Comparison of ENCODE assay signal across 7 cellular contexts in the genomic region with DNA sequence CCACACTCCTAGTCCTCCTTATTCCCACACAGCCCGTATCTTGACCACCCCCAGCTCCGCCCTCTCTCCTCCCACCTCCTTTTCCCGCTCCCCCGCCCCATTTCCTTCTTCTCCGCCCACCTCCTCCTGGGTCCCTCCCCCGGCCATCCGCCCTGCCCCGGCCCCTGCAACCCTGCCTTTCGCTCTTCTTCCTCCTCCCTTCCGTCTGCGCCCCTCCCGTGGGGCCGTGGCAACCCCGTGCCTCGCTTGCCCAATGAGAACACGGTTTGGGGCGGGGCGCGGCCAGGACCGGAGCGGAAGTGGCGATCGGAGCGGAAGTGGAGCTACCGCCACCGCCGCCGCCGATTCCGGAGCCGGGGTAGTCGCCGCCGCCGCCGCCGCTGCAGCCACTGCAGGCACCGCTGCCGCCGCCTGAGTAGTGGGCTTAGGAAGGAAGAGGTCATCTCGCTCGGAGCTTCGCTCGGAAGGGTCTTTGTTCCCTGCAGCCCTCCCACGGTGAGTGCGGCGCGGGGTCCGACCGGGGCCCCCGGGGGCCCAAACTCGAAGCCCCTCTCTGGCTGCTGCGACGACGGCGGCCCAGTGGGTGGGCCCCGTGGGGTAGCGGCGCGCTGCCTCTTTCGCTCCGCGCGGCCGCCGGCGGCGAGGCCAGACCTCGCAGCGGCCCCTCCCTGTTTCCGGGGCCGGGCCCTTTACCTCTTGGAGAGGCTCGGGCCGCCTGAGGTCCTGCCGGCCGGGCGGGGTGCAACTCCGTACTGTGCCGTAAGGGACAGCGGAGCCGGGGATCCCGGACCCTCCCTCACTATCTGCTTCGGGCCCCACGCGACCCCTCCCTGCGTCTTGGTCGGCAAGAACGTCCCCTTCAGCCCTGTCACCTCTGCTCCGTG. TPM values are rescaled to one million over a fixed set of nuclear protein-coding genes. Genes with fewer than 3 reads are reported as not detected.
DNase-seq lines count a peak whose midpoint lies in the region; ATAC-seq and TF ChIP-seq lines count a peak whose summit lies in the region.

YWHAB (plus strand) TSS at position 314 of the 884 bp plus-strand sequence. CDS start 15,829 bp downstream, outside the sequence.

- H3K79me2 ChIP-seq in hepatocyte = peaks cover 50% of the 10 kb centered on the region

- H3K4me1 ChIP-seq in hepatocyte (ENCODE audit: insufficient read depth) = peaks cover 13% of the 10 kb centered on the region

- peak; percentile 6 for TF ChIP-seq CTCF in astrocyte of the cerebellum (IDR thresholded peaks at IDR 0.05; ENCODE audit: low read depth, low read length, missing control alignments)
- no peak for TF ChIP-seq CTCF in hepatocyte (IDR thresholded peaks at IDR 0.05; ENCODE audit: poor library complexity)

- peak within 1 kb of the TSS; percentile 85 for H3K4me2 ChIP-seq in hepatocyte

- ATAC-seq in GM18505 (IDR thresholded peaks at IDR 0.05; ENCODE audit: unreplicated experiment) = peak; percentile 93
- peak; percentile 92 for ATAC-seq in HG02973 (IDR thresholded peaks at IDR 0.05; ENCODE audit: unreplicated experiment)

- H3K27me3 ChIP-seq in hepatocyte = no peaks in the 10 kb centered on the region

- DNase-seq in NCI-H2029 treated with DMSO at 0.1 percent for 48 hours (lab: John Stamatoyannopoulos, UW) (peak; percentile 93), T-helper 9 cell (peak; percentile 96), astrocyte of the cerebellum (ENCODE audit: low read depth) (peak; percentile 92), hepatocyte (ENCODE audit: low spot score) (peak; percentile 99), retina (peak; percentile 94)

- peak within 1 kb of the TSS; percentile 94 for H3K27ac ChIP-seq in hepatocyte

- H3K36me3 ChIP-seq in hepatocyte (replicated peaks; ENCODE audit: insufficient read depth, low read depth) = no peaks in the 10 kb centered on the region

- peak; percentile 83 for TF ChIP-seq POLR2A in GM18505 (IDR thresholded peaks at IDR 0.05; ENCODE audit: borderline replicate concordance, extremely low read depth, insufficient read depth, insufficient read length)

- in situ Hi-C loops in astrocyte of the cerebellum (cut with HindIII; ENCODE audit: low sequenced_read_pairs) = no loop called here

- H3K4me3 ChIP-seq in astrocyte of the cerebellum (ENCODE audit: low read depth, low read length) = peak within 1 kb of the TSS; percentile 95
- H3K4me3 ChIP-seq in hepatocyte = peak within 1 kb of the TSS; percentile 61

- peaks cover 46% of the 10 kb centered on the region for H4K20me1 ChIP-seq in hepatocyte (ENCODE audit: insufficient read depth, poor library complexity, severe bottlenecking)

- under 1% methylated on average over 69 of the region's 89 CpGs for WGBS in hepatocyte (ENCODE audit: low lambda C conversion rate, missing lambda C conversion rate)

- no peaks in the 10 kb centered on the region for H3K9me3 ChIP-seq in hepatocyte (ENCODE audit: low read depth)

- peak within 1 kb of the TSS; percentile 69 for H2AFZ ChIP-seq in hepatocyte

- no peaks in the 10 kb centered on the region for H3K9me2 ChIP-seq in hepatocyte (replicated peaks; ENCODE audit: insufficient read depth)

RNA-seq across cellular contexts. Expression of gene YWHAB, which starts in this region (rescaled TPM):
- 86.3 and 89.5 TPM in 2 replicates for total RNA-seq in hepatocyte
- 163 and 169 TPM in 2 replicates for polyA plus RNA-seq in hepatocyte

Comparison
In these comparisons a context has a peak if more than half of its experiments do, and no peak if none do; other contexts are left out.
1. Peak in every context shown above with its lines: DNase-seq, ATAC-seq, H3K4me3 ChIP-seq and H3K27ac ChIP-seq.